Comparison of ENCODE assay signal across 31 cellular contexts in genomic region chr1:246377606-246378005, GRCh38.
"Had no signal": no experiment of that assay in that cellular context is flagged by ENCODE, and none has a peak within 500 bp of the region (broad histone marks: within the 10 kb centered on the region; RNA-seq: fewer than 3 reads in every experiment).

No MANE protein-coding gene starts in this region.

- H2AFZ ChIP-seq: neural progenitor cell, parathyroid adenoma had no signal

- H3K27ac Mint-ChIP-seq: natural killer cell; nephron; neural progenitor cell; progenitor cell of endocrine pancreas; stimulated activated memory B cell treated with anti-CD40 and anti-IgM and Interleukin-4, amounts not matched to agents 10 μg/mL and 1 μg/mL and 100 μg/mL, for 72 hours; stimulated activated naive CD8-positive, alpha-beta T cell treated with anti-CD3 and anti-CD28 coated beads, Interleukin-15, amount 100 ng/mL, for 72 hours; type B pancreatic cell had no signal

- H3K27me3 Mint-ChIP-seq: progenitor cell of endocrine pancreas; stimulated activated memory B cell treated with anti-CD40 and anti-IgM and Interleukin-4, amounts not matched to agents 10 μg/mL and 1 μg/mL and 100 μg/mL, for 72 hours; stimulated activated naive CD8-positive, alpha-beta T cell treated with anti-CD3 and anti-CD28 coated beads, Interleukin-15, amount 100 ng/mL, for 72 hours; type B pancreatic cell had no signal

- H3K27ac ChIP-seq: neural progenitor cell, ovary, parathyroid adenoma, psoas muscle, skin epidermis, spleen, suprapubic skin, testis, tibial artery, transverse colon, upper lobe of right lung, uterus had no signal

- H3K4me1 ChIP-seq: parathyroid adenoma, psoas muscle, spleen, suprapubic skin, testis, tibial artery, transverse colon, upper lobe of right lung, uterus had no signal

- H3K9ac ChIP-seq: neural progenitor cell, parathyroid adenoma had no signal

- H3K27me3 ChIP-seq: neural progenitor cell, ovary, spleen, suprapubic skin, testis, tibial artery, transverse colon, upper lobe of right lung, uterus had no signal

- H3K36me3 ChIP-seq: neural progenitor cell, ovary, spleen, suprapubic skin, tibial artery, transverse colon, upper lobe of right lung, uterus had no signal

- H3K36me3 Mint-ChIP-seq: natural killer cell; neural progenitor cell; stimulated activated memory B cell treated with anti-CD40 and anti-IgM and Interleukin-4, amounts not matched to agents 10 μg/mL and 1 μg/mL and 100 μg/mL, for 72 hours had no signal

- H3K9me3 Mint-ChIP-seq: natural killer cell; nephron; neural progenitor cell; stimulated activated memory B cell treated with anti-CD40 and anti-IgM and Interleukin-4, amounts not matched to agents 10 μg/mL and 1 μg/mL and 100 μg/mL, for 72 hours; type B pancreatic cell had no signal

- DNase-seq: natural killer cell; occipital lobe; ovary; posterior cingulate gyrus; psoas muscle; right cardiac atrium; spleen; stimulated activated CD4-positive, alpha-beta T cell treated with anti-CD3 and anti-CD28 coated beads, Interleukin-12 subunit alpha, Interleukin-12 subunit beta, amount 100 ng/mL, for 4 hours; stimulated activated CD4-positive, alpha-beta T cell treated with anti-CD3 and anti-CD28 coated beads, Interleukin-1b, Interleukin-23, amount 100 ng/mL, for 48 hours; stimulated activated CD4-positive, alpha-beta T cell treated with anti-CD3 and anti-CD28 coated beads, Interleukin-4, amount 100 ng/mL, for 1 hour; stimulated activated CD4-positive, alpha-beta T cell treated with anti-CD3 and anti-CD28 coated beads, Interleukin-4, amount 100 ng/mL, for 4 hours; stimulated activated CD8-positive, alpha-beta memory T cell treated with anti-CD3 and anti-CD28 coated beads, Interleukin-4, amount 100 ng/mL, for 48 hours; stimulated activated naive CD4-positive, alpha-beta T cell; stimulated activated naive CD8-positive, alpha-beta T cell treated with anti-CD3 and anti-CD28 coated beads, Interleukin-15, amount 100 ng/mL, for 72 hours; stimulated activated naive CD8-positive, alpha-beta T cell treated with anti-CD3 and anti-CD28 coated beads, Interleukin-15, Interleukin-2, amounts not matched to agents 100 U/mL and 50 U/mL, for 24 hours; substantia nigra; testis; tibial artery; transverse colon; upper lobe of right lung; uterus had no signal

- H3K9me3 ChIP-seq: ovary, psoas muscle, spleen, suprapubic skin, testis, tibial artery, transverse colon, upper lobe of right lung, uterus had no signal

- H3K4me2 ChIP-seq: neural progenitor cell, smooth muscle cell had no signal

- H3K79me2 ChIP-seq: parathyroid adenoma had no signal

- ATAC-seq: natural killer cell; psoas muscle; right cardiac atrium; sciatic nerve; stimulated activated memory B cell treated with anti-CD40 and anti-IgM and Interleukin-4, amounts not matched to agents 10 μg/mL and 1 μg/mL and 100 μg/mL, for 72 hours; stimulated activated naive CD8-positive, alpha-beta T cell treated with anti-CD3 and anti-CD28 coated beads, Interleukin-15, amount 100 ng/mL, for 72 hours; stimulated activated naive CD8-positive, alpha-beta T cell treated with anti-CD3 and anti-CD28 coated beads, Interleukin-15, Interleukin-2, amounts not matched to agents 100 U/mL and 50 U/mL, for 24 hours; upper lobe of right lung had no signal

- H3K4me3 ChIP-seq: neural progenitor cell, ovary, psoas muscle, skin epidermis, smooth muscle cell, spleen, suprapubic skin, testis, tibial artery, transverse colon, upper lobe of right lung, uterus had no signal

- H3K4me3 Mint-ChIP-seq: natural killer cell; nephron; neural progenitor cell; stimulated activated memory B cell treated with anti-CD40 and anti-IgM and Interleukin-4, amounts not matched to agents 10 μg/mL and 1 μg/mL and 100 μg/mL, for 72 hours; stimulated activated naive CD8-positive, alpha-beta T cell treated with anti-CD3 and anti-CD28 coated beads, Interleukin-15, amount 100 ng/mL, for 72 hours; type B pancreatic cell had no signal
